In genomic region chr5:171457208-171457981, GRCh38 we compare ENCODE assay signal across 31 cellular contexts. TPM values are rescaled to one million over a fixed set of nuclear protein-coding genes. Genes with fewer than 3 reads are reported as not detected.
"Had no signal": no experiment of that assay in that cellular context is flagged by ENCODE, and none has a peak within 500 bp of the region (broad histone marks: within the 10 kb centered on the region; RNA-seq: fewer than 3 reads in every experiment).

No MANE protein-coding gene starts in this region.

- H3K36me3 Mint-ChIP-seq: naive thymus-derived CD4-positive, alpha-beta T cell had no signal

- H3K27ac ChIP-seq: colonic mucosa, epithelial cell of prostate, esophagus squamous epithelium, gastrocnemius medialis, heart right ventricle, left lung, lower lobe of right lung had no signal

- H3K4me3 Mint-ChIP-seq: dendritic cell treated with granulocyte-macrophage colony-stimulating factor and Interleukin-4, amounts not matched to agents 40 ng/mL and 50 ng/mL, for 4 days; effector memory CD8-positive, alpha-beta T cell; endodermal cell; naive thymus-derived CD4-positive, alpha-beta T cell had no signal

- FAIRE-seq: endometrium, islet of Langerhans, keratinocyte had no signal

- H3K9me3 Mint-ChIP-seq: dendritic cell treated with granulocyte-macrophage colony-stimulating factor and Interleukin-4, amounts not matched to agents 40 ng/mL and 50 ng/mL, for 4 days; effector memory CD8-positive, alpha-beta T cell; endodermal cell had no signal

- H3K9me3 ChIP-seq: colonic mucosa, esophagus squamous epithelium, gastrocnemius medialis, heart right ventricle, left lung, lower lobe of right lung had no signal

- H3K4me1 Mint-ChIP-seq: naive thymus-derived CD4-positive, alpha-beta T cell had no signal

- H3K27me3 ChIP-seq: colonic mucosa, gastrocnemius medialis, heart right ventricle had no signal

- H3K27ac Mint-ChIP-seq: dendritic cell treated with granulocyte-macrophage colony-stimulating factor and Interleukin-4, amounts not matched to agents 40 ng/mL and 50 ng/mL, for 4 days; effector memory CD8-positive, alpha-beta T cell; endodermal cell; naive thymus-derived CD4-positive, alpha-beta T cell had no signal

- H3K4me3 ChIP-seq: colonic mucosa, esophagus squamous epithelium, gastrocnemius medialis, heart right ventricle, left lung, lower lobe of right lung had no signal

- H3K36me3 ChIP-seq: colonic mucosa, esophagus squamous epithelium, gastrocnemius medialis, left lung, lower lobe of right lung had no signal

- H3K4me1 ChIP-seq: colonic mucosa, esophagus squamous epithelium, gastrocnemius medialis, left lung, lower lobe of right lung had no signal

- DNase-seq: colonic mucosa; cortex of kidney; effector CD8-positive, alpha-beta T cell; effector memory CD8-positive, alpha-beta T cell; endodermal cell; erythroblast; esophagus squamous epithelium; foreskin fibroblast; foreskin melanocyte; gastrocnemius medialis; glutamatergic neuron; head of caudate nucleus; heart right ventricle; hippocampal formation; left cardiac atrium; left lung; left ventricle myocardium superior; lower lobe of right lung; mesenchymal stem cell; midbrain; naive thymus-derived CD4-positive, alpha-beta T cell had no signal

- ATAC-seq: effector memory CD8-positive, alpha-beta T cell; esophagus mucosa; gastrocnemius medialis; heart right ventricle; left cardiac atrium; left lung; left ventricle myocardium superior; lower lobe of right lung; naive thymus-derived CD4-positive, alpha-beta T cell had no signal

RNA-seq across cellular contexts. Expression of gene FGF18, which starts 37.9 kb away (rescaled TPM):
- total RNA-seq: dermis microvascular lymphatic vessel endothelial cell, glomerular endothelial cell, kidney epithelial cell, lung microvascular endothelial cell had no signal
- polyA plus RNA-seq: naive thymus-derived CD4-positive, alpha-beta T cell had no signal
